17 cellular contexts compared by ENCODE assay signal in genomic region chr9:138053996-138054752, GRCh38.
DNase-seq lines count a peak whose midpoint lies in the region; ATAC-seq and TF ChIP-seq lines count a peak whose summit lies in the region.
"Had no signal": no experiment of that assay in that cellular context is flagged by ENCODE, and none has a peak within 500 bp of the region (broad histone marks: within the 10 kb centered on the region; RNA-seq: fewer than 3 reads in every experiment).

No MANE protein-coding gene starts in this region.

- peak; percentile 6 for DNase-seq in activated CD4-positive, alpha-beta memory T cell treated with anti-CD3 and anti-CD28 coated beads for 36 hours
- DNase-seq in activated CD4-positive, alpha-beta memory T cell treated with anti-CD3 and anti-CD28 coated beads, Interleukin-2, amount 10 ng/mL, durations not matched to agents 7 days and 5 days = no peak
- peak; percentile 11 for DNase-seq in OCI-LY7 (ENCODE audit: low spot score)
- DNase-seq in islet precursor cell = peak; percentile 24
- DNase-seq in HEK293T (ENCODE audit: extremely low spot score) = no peak
- DNase-seq: amniotic stem cell, naive B cell, NCI-H146, NCI-H446 treated with DMSO at 0.1 percent for 48 hours, T-helper 1 cell, transverse colon had no signal

- peak; percentile 33; the same call in 1 of the 2 replicates for TF ChIP-seq CTCF in OCI-LY7 (conservative IDR thresholded peaks at IDR 0.05; ENCODE audit: low read length)

- H3K36me3 ChIP-seq in OCI-LY7 (ENCODE audit: insufficient read depth, low read length) = no peaks in the 10 kb centered on the region
- H3K36me3 ChIP-seq: heart left ventricle, transverse colon had no signal

- no peak overlapping the region for H3K4me2 ChIP-seq in OCI-LY7 (ENCODE audit: low read length)

- no peak overlapping the region for H2AFZ ChIP-seq in OCI-LY7 (ENCODE audit: low read length)

- no peaks in the 10 kb centered on the region for H3K9me3 ChIP-seq in OCI-LY7 (ENCODE audit: low read length)
- H3K9me3 ChIP-seq: heart left ventricle, transverse colon had no signal

- no peaks in the 10 kb centered on the region for H4K20me1 ChIP-seq in OCI-LY7 (ENCODE audit: insufficient read depth, low read length)

- peaks cover 10% of the 10 kb centered on the region for H3K27me3 Mint-ChIP-seq in activated CD4-positive, alpha-beta memory T cell treated with anti-CD3 and anti-CD28 coated beads for 36 hours
- no peaks in the 10 kb centered on the region for H3K27me3 Mint-ChIP-seq in activated CD4-positive, alpha-beta memory T cell treated with anti-CD3 and anti-CD28 coated beads, Interleukin-2, amount 10 ng/mL, durations not matched to agents 7 days and 5 days

- no peak for ATAC-seq in GM21737 (IDR thresholded peaks at IDR 0.05; ENCODE audit: unreplicated experiment)
- no peak for ATAC-seq in GM18511 (IDR thresholded peaks at IDR 0.05; ENCODE audit: unreplicated experiment)
- ATAC-seq: CD8-positive, alpha-beta T cell; heart left ventricle had no signal

- no peak overlapping the region for H3K27ac ChIP-seq in OCI-LY7 (ENCODE audit: low read depth, low read length, poor library complexity, severe bottlenecking)
- peak overlapping the region; percentile 25 for H3K27ac ChIP-seq in temporal lobe (ENCODE audit: low read depth, low read length)
- H3K27ac ChIP-seq: heart left ventricle, transverse colon had no signal

- no peaks in the 10 kb centered on the region for H3K4me1 Mint-ChIP-seq in activated CD4-positive, alpha-beta memory T cell treated with anti-CD3 and anti-CD28 coated beads for 36 hours (ENCODE audit: low read depth)
- H3K4me1 Mint-ChIP-seq in activated CD4-positive, alpha-beta memory T cell treated with anti-CD3 and anti-CD28 coated beads, Interleukin-2, amount 10 ng/mL, durations not matched to agents 7 days and 5 days = no peaks in the 10 kb centered on the region
- H3K4me1 Mint-ChIP-seq: activated CD4-positive, alpha-beta T cell treated with anti-CD3 and anti-CD28 coated beads for 36 hours had no signal

- no peak overlapping the region for H3K4me3 Mint-ChIP-seq in activated CD4-positive, alpha-beta memory T cell treated with anti-CD3 and anti-CD28 coated beads for 36 hours
- no peak overlapping the region for H3K4me3 Mint-ChIP-seq in activated CD4-positive, alpha-beta memory T cell treated with anti-CD3 and anti-CD28 coated beads, Interleukin-2, amount 10 ng/mL, durations not matched to agents 7 days and 5 days
- H3K4me3 Mint-ChIP-seq: activated CD4-positive, alpha-beta T cell treated with anti-CD3 and anti-CD28 coated beads for 36 hours; CD8-positive, alpha-beta T cell; naive B cell had no signal

- POLR2A ChIA-PET in activated CD4-positive, alpha-beta memory T cell treated with anti-CD3 and anti-CD28 coated beads for 36 hours (lab: Charles Lee) = no interaction called here
- POLR2A ChIA-PET in activated CD4-positive, alpha-beta memory T cell treated with anti-CD3 and anti-CD28 coated beads, Interleukin-2, amount 10 ng/mL, durations not matched to agents 7 days and 5 days (lab: Charles Lee) = no interaction called here
- POLR2A ChIA-PET in OCI-LY7 (lab: Charles Lee) = interaction anchor here (0.6 kb wide), 1 partner anchor 35 kb away, joined by 4 read pairs; no protein-coding TSS in a partner anchor
- POLR2A ChIA-PET in HEK293T (lab: Yijun Ruan, JAX) = no interaction called here

- H3K4me1 ChIP-seq in OCI-LY7 (ENCODE audit: insufficient read depth, low read length, poor library complexity, severe bottlenecking) = no peaks in the 10 kb centered on the region
- H3K4me1 ChIP-seq: heart left ventricle, transverse colon had no signal

- no peak overlapping the region for H3K27ac Mint-ChIP-seq in activated CD4-positive, alpha-beta memory T cell treated with anti-CD3 and anti-CD28 coated beads for 36 hours
- H3K27ac Mint-ChIP-seq in activated CD4-positive, alpha-beta memory T cell treated with anti-CD3 and anti-CD28 coated beads, Interleukin-2, amount 10 ng/mL, durations not matched to agents 7 days and 5 days = no peak overlapping the region
- H3K27ac Mint-ChIP-seq: activated CD4-positive, alpha-beta T cell treated with anti-CD3 and anti-CD28 coated beads for 36 hours; CD8-positive, alpha-beta T cell had no signal

- CTCF ChIA-PET in activated CD4-positive, alpha-beta memory T cell treated with anti-CD3 and anti-CD28 coated beads for 36 hours (lab: Charles Lee) = no interaction called here
- CTCF ChIA-PET in activated CD4-positive, alpha-beta memory T cell treated with anti-CD3 and anti-CD28 coated beads, Interleukin-2, amount 10 ng/mL, durations not matched to agents 7 days and 5 days (lab: Charles Lee) = no interaction called here
- CTCF ChIA-PET in OCI-LY7 (lab: Charles Lee; ENCODE audit: unreplicated experiment) (no interaction called here), HEK293T (lab: Yijun Ruan, JAX) (no interaction called here)

- no peaks in the 10 kb centered on the region for H3K36me3 Mint-ChIP-seq in activated CD4-positive, alpha-beta memory T cell treated with anti-CD3 and anti-CD28 coated beads for 36 hours
- no peaks in the 10 kb centered on the region for H3K36me3 Mint-ChIP-seq in activated CD4-positive, alpha-beta memory T cell treated with anti-CD3 and anti-CD28 coated beads, Interleukin-2, amount 10 ng/mL, durations not matched to agents 7 days and 5 days (ENCODE audit: low read depth)
- H3K36me3 Mint-ChIP-seq: CD8-positive, alpha-beta T cell; naive B cell had no signal

- H3K79me2 ChIP-seq in OCI-LY7 (ENCODE audit: insufficient read depth, low read depth, low read length) = no peaks in the 10 kb centered on the region

- H3K9me2 ChIP-seq in OCI-LY7 (ENCODE audit: insufficient read depth, low read length) = no peaks in the 10 kb centered on the region

- H3K4me3 ChIP-seq in OCI-LY7 (ENCODE audit: low read depth, low read length, poor library complexity, severe bottlenecking) = no peak overlapping the region
- H3K4me3 ChIP-seq: heart left ventricle, transverse colon had no signal

- BruUV-seq in OCI-LY7 (replicated peaks; lab: Mats Ljungman, UMichigan) = no TSS peak

- intact Hi-C loops in activated CD4-positive, alpha-beta memory T cell treated with anti-CD3 and anti-CD28 coated beads for 36 hours (cut with micrococcal nuclease) = no loop called here
- intact Hi-C loops in OCI-LY7 (cut with micrococcal nuclease; ENCODE audit: unreplicated experiment) = no loop called here

- no peaks in the 10 kb centered on the region for H3K9me3 Mint-ChIP-seq in activated CD4-positive, alpha-beta memory T cell treated with anti-CD3 and anti-CD28 coated beads for 36 hours
- H3K9me3 Mint-ChIP-seq in activated CD4-positive, alpha-beta memory T cell treated with anti-CD3 and anti-CD28 coated beads, Interleukin-2, amount 10 ng/mL, durations not matched to agents 7 days and 5 days = no peaks in the 10 kb centered on the region
- H3K9me3 Mint-ChIP-seq: CD8-positive, alpha-beta T cell had no signal

TF ChIP-seq in HEK293T, 16 proteins besides CTCF, POLR2A, EP300 and RAD21:
- TF ChIP-seq L3MBTL2 (conservative IDR thresholded peaks at IDR 0.05) = no peak

Comparison
In these comparisons a context has a peak if more than half of its experiments do, and no peak if none do; other contexts are left out.
1. DNase-seq: peak in activated CD4-positive, alpha-beta memory T cell treated with anti-CD3 and anti-CD28 coated beads for 36 hours (single experiment), OCI-LY7 (single experiment) and islet precursor cell (single experiment); none in activated CD4-positive, alpha-beta memory T cell treated with anti-CD3 and anti-CD28 coated beads, Interleukin-2, amount 10 ng/mL, durations not matched to agents 7 days and 5 days (single experiment) and HEK293T (single experiment).